In genomic region chr3:116579843-116580242, GRCh38 we compare ENCODE assay signal across 14 cellular contexts.
DNase-seq lines count a peak whose midpoint lies in the region; TF ChIP-seq lines count a peak whose summit lies in the region.
"Had no signal": no experiment of that assay in that cellular context is flagged by ENCODE, and none has a peak within 500 bp of the region (broad histone marks: within the 10 kb centered on the region; RNA-seq: fewer than 3 reads in every experiment).

No MANE protein-coding gene starts in this region.

- H3K79me2 ChIP-seq in mammary epithelial cell (ENCODE audit: insufficient read depth, low read length): no peaks in the 10 kb centered on the region

- no peak overlapping the region for H3K4me3 ChIP-seq in mammary epithelial cell (replicated peaks in 1 of 3; ENCODE audit: insufficient read depth in 1 of 3, low read depth in 2 of 3, low read length in 3 of 3)
- H3K4me3 ChIP-seq in epithelial cell of esophagus (ENCODE audit: low read length): no peak overlapping the region

- H3K4me1 ChIP-seq in mammary epithelial cell (ENCODE audit: insufficient read depth, low read length): no peaks in the 10 kb centered on the region

- no peak overlapping the region for H3K4me2 ChIP-seq in mammary epithelial cell (ENCODE audit: insufficient read depth, low read depth, low read length)

- no peaks in the 10 kb centered on the region for H3K4me1 Mint-ChIP-seq in MCF 10A (ENCODE audit: insufficient read depth, unreplicated experiment)

- no TSS peak for BruUV-seq in MCF 10A (replicated peaks; lab: Mats Ljungman, UMichigan)
- no TSS peak for BruUV-seq in mammary epithelial cell (replicated peaks; lab: Mats Ljungman, UMichigan)

- no peaks in the 10 kb centered on the region for H3K27me3 ChIP-seq in mammary epithelial cell (ENCODE audit: insufficient read depth, low read length)

- no peaks in the 10 kb centered on the region for H3K9me3 ChIP-seq in mammary epithelial cell (replicated peaks; ENCODE audit: insufficient read depth, low read length)

- TF ChIP-seq CTCF in MCF 10A (IDR thresholded peaks at IDR 0.05; ENCODE audit: unreplicated experiment) (no peak), mammary epithelial cell (conservative IDR thresholded peaks at IDR 0.05 in 1 of 2, IDR thresholded peaks at IDR 0.05 in 1 of 2; ENCODE audit: extremely low read depth in 1 of 2, insufficient read depth in 1 of 2, low read depth in 1 of 2, low read length in 2 of 2) (no peak), RWPE1 (conservative IDR thresholded peaks at IDR 0.05; ENCODE audit: low read depth) (no peak), epithelial cell of esophagus (IDR thresholded peaks at IDR 0.05; ENCODE audit: insufficient read depth, low read depth, low read length, missing control alignments) (no peak), GM10266 (IDR thresholded peaks at IDR 0.05; ENCODE audit: control insufficient read depth, insufficient read depth, low read depth, missing control alignments) (no peak)

- H3K27ac ChIP-seq in mammary epithelial cell (ENCODE audit: insufficient read depth, low read depth, low read length) (no peak overlapping the region), RWPE1 (no peak overlapping the region)

- dilution Hi-C loops in mammary epithelial cell (cut with HindIII; ENCODE audit: low sequenced_read_pairs): no loop called here

- in situ Hi-C loops in mammary epithelial cell (cut with MboI; ENCODE audit: low sequenced_read_pairs in 2 of 2): no loop called here

- H4K20me1 ChIP-seq in mammary epithelial cell (ENCODE audit: insufficient read depth, low read length): no peaks in the 10 kb centered on the region

- no peak overlapping the region for H3K4me3 Mint-ChIP-seq in MCF 10A (ENCODE audit: unreplicated experiment)

- H3K36me3 Mint-ChIP-seq in MCF 10A (ENCODE audit: insufficient read depth, unreplicated experiment): no peaks in the 10 kb centered on the region

- no peaks in the 10 kb centered on the region for H3K36me3 ChIP-seq in mammary epithelial cell (ENCODE audit: insufficient read depth, low read length)

- H3K9ac ChIP-seq in mammary epithelial cell (ENCODE audit: insufficient read depth, low read length): no peak overlapping the region

- WGBS in mammary epithelial cell (ENCODE audit: low coverage, missing lambda C conversion rate): 1% methylated on average over 6 of the region's 6 CpGs

- peaks cover 10% of the 10 kb centered on the region for H3K27me3 Mint-ChIP-seq in MCF 10A (ENCODE audit: insufficient read depth, unreplicated experiment)

- intact Hi-C loops in MCF 10A (cut with micrococcal nuclease) (no loop called here), mammary epithelial cell (cut with micrococcal nuclease) (no loop called here)

- H3K27ac Mint-ChIP-seq in MCF 10A (ENCODE audit: low read depth, unreplicated experiment): no peak overlapping the region

- no peak overlapping the region for H2AFZ ChIP-seq in mammary epithelial cell (ENCODE audit: low read depth, low read length)

- CTCF ChIA-PET in MCF 10A (lab: Yijun Ruan, JAX): no interaction called here
- CTCF ChIA-PET in mammary epithelial cell (lab: Charles Lee; ENCODE audit: low non-redundant PET): no interaction called here
- CTCF ChIA-PET in RWPE1 (lab: Yijun Ruan, JAX): no interaction called here

- DNase-seq in MCF 10A (ENCODE audit: unreplicated experiment) (peak; percentile 42), mammary epithelial cell (no peak), RWPE1 (ENCODE audit: low spot score) (peak; percentile 5), epithelial cell of esophagus (ENCODE audit: low read depth) (peak; percentile 25), smooth muscle cell of the brain vasculature (ENCODE audit: low read depth, low spot score) (peak; percentile 1), GM10266 (ENCODE audit: extremely low spot score) (no peak), NCI-H345 (lab: John Stamatoyannopoulos, UW) (no peak), 8988T (no peak)
- DNase-seq: activated CD4-positive, alpha-beta T cell treated with anti-CD3 and anti-CD28 coated beads for 1 hour; AML-193; Karpas-422; left colon; NCI-H2171 treated with DMSO at 0.1 percent for 48 hours; SIG-M5 had no signal

- H3K9me3 Mint-ChIP-seq in MCF 10A (ENCODE audit: unreplicated experiment): no peaks in the 10 kb centered on the region

- POLR2A ChIA-PET in MCF 10A (lab: Yijun Ruan, JAX): no interaction called here
- POLR2A ChIA-PET in RWPE1 (lab: Yijun Ruan, JAX; ENCODE audit: low non-redundant PET): no interaction called here

Comparison
In these comparisons a context has a peak if more than half of its experiments do, and no peak if none do; other contexts are left out.
1. DNase-seq: peak in MCF 10A (single experiment), RWPE1 (single experiment), epithelial cell of esophagus (single experiment) and smooth muscle cell of the brain vasculature (single experiment); none in mammary epithelial cell (single experiment), GM10266 (single experiment), NCI-H345 (single experiment) and 8988T (single experiment).